ENCODE assay signal across 12 cellular contexts in genomic region chr13:20249913-20250312, GRCh38. TPM values are rescaled to one million over a fixed set of nuclear protein-coding genes. Genes with fewer than 3 reads are reported as not detected.
"Had no signal": no experiment of that assay in that cellular context is flagged by ENCODE, and none has a peak within 500 bp of the region (broad histone marks: within the 10 kb centered on the region; RNA-seq: fewer than 3 reads in every experiment).

No MANE protein-coding gene starts in this region.

- H3K9me3 Mint-ChIP-seq: HFFc6 had no signal

- H3K27ac ChIP-seq: GM23248, HL-60 had no signal

- H3K9ac ChIP-seq: GM23248 had no signal

- H3K4me3 ChIP-seq: GM23248, HAP-1, K562 had no signal

- H3K36me3 ChIP-seq: HAP-1 had no signal

- H3K4me1 ChIP-seq: HAP-1 had no signal

- FAIRE-seq: K562 had no signal

- H3K9me3 ChIP-seq: HAP-1 had no signal

- H3K27ac Mint-ChIP-seq: HFFc6 had no signal

- ATAC-seq: HCT116, K562 had no signal

- DNase-seq: GM23248, GOT3, H7, HFFc6, IMR-90, KG1 had no signal

- H3K4me3 Mint-ChIP-seq: HFFc6 had no signal

RNA-seq across cellular contexts. Expression of gene GJB6, which starts 17.8 kb away (rescaled TPM):
- total RNA-seq: GM23248, H4, H7, HFFc6, HT1080, IMR-90, K562 had no signal
- polyA plus RNA-seq: GM23248, IMR-90, K562 had no signal

RNA-seq across cellular contexts. Expression of gene GJB2, which starts 57.2 kb away (rescaled TPM):
- total RNA-seq: HFFc6, K562 had no signal
- polyA plus RNA-seq: K562 had no signal
